Comparison of ENCODE assay signal across 15 cellular contexts in genomic region chr11:2474059-2474901, GRCh38. TPM values are rescaled to one million over a fixed set of nuclear protein-coding genes. Genes with fewer than 3 reads are reported as not detected.
DNase-seq lines count a peak whose midpoint lies in the region; TF ChIP-seq lines count a peak whose summit lies in the region.
"Had no signal": no experiment of that assay in that cellular context is flagged by ENCODE, and none has a peak within 500 bp of the region (broad histone marks: within the 10 kb centered on the region; RNA-seq: fewer than 3 reads in every experiment).

No MANE protein-coding gene starts in this region.

- H3K4me3 ChIP-seq in osteoblast (ENCODE audit: insufficient read depth, low read length), result no peak overlapping the region
- H3K4me3 ChIP-seq in breast epithelium, result no peak overlapping the region
- no peak overlapping the region for H3K4me3 ChIP-seq in suprapubic skin
- H3K4me3 ChIP-seq: gastrocnemius medialis had no signal

- TF ChIP-seq CTCF in osteoblast (IDR thresholded peaks at IDR 0.05; ENCODE audit: extremely low read depth, low read depth, low read length), result no peak
- TF ChIP-seq CTCF in breast epithelium (IDR thresholded peaks at IDR 0.05), result no peak
- no peak for TF ChIP-seq CTCF in suprapubic skin (IDR thresholded peaks at IDR 0.05)

- TF ChIP-seq POLR2A in breast epithelium (IDR thresholded peaks at IDR 0.05) (no peak), suprapubic skin (IDR thresholded peaks at IDR 0.05) (no peak)

- H3K4me2 ChIP-seq in osteoblast (ENCODE audit: insufficient read depth, low read length), result no peak overlapping the region

- DNase-seq in H4 (ENCODE audit: low spot score) (peak; percentile 5), NCI-H524 treated with DMSO at 0.1 percent for 48 hours (lab: John Stamatoyannopoulos, UW) (peak; percentile 36), cardiac septum (ENCODE audit: low spot score) (peak; percentile 74), osteoblast (ENCODE audit: insufficient read length, low spot score, missing footprints) (peak; percentile 70), AG08396 (ENCODE audit: low spot score) (no peak), breast epithelium (ENCODE audit: low spot score in 2 of 2) (no peak), suprapubic skin (ENCODE audit: low spot score in 2 of 2) (no peak)
- no peak for DNase-seq in stimulated activated CD4-positive, alpha-beta T cell treated with anti-CD3 and anti-CD28 coated beads, Interleukin-15, amount 100 ng/mL, for 24 hours
- DNase-seq: activated CD4-positive, CD25-positive, alpha-beta regulatory T cell treated with anti-CD3 and anti-CD28 coated beads, Interleukin-2, amount 50 U/mL, for 72 hours; brain microvascular endothelial cell; CD4-positive, CD25-positive, alpha-beta regulatory T cell; gastrocnemius medialis; naive thymus-derived CD4-positive, alpha-beta T cell; NK-92 treated with Interleukin-12 subunit alpha and Interleukin-12 subunit beta, amount 100 ng/mL, for 24 hours had no signal

- H3K27ac ChIP-seq in osteoblast (ENCODE audit: low read depth, low read length) (no peak overlapping the region), breast epithelium (no peak overlapping the region), suprapubic skin (no peak overlapping the region)
- H3K27ac ChIP-seq: brain microvascular endothelial cell, gastrocnemius medialis had no signal

- H3K27me3 ChIP-seq in osteoblast (ENCODE audit: insufficient read depth, low read length) (peaks cover 25% of the 10 kb centered on the region), breast epithelium (no peaks in the 10 kb centered on the region), suprapubic skin (peaks cover 7% of the 10 kb centered on the region)
- H3K27me3 ChIP-seq: brain microvascular endothelial cell had no signal

- intact Hi-C loops in cardiac septum (cut with DNase I), result no loop called here
- intact Hi-C loops in breast epithelium (cut with DNase I; ENCODE audit: low total_unique reads), result no loop called here

- WGBS in suprapubic skin, result 65% methylated on average over 8 of the region's 19 CpGs

- H3K36me3 ChIP-seq in osteoblast (ENCODE audit: insufficient read depth, low read length), result no peaks in the 10 kb centered on the region
- H3K36me3 ChIP-seq in breast epithelium, result no peaks in the 10 kb centered on the region
- no peaks in the 10 kb centered on the region for H3K36me3 ChIP-seq in suprapubic skin
- H3K36me3 ChIP-seq: brain microvascular endothelial cell, gastrocnemius medialis had no signal

- H3K4me1 ChIP-seq in osteoblast (ENCODE audit: insufficient read depth, low read length) (no peaks in the 10 kb centered on the region), breast epithelium (no peaks in the 10 kb centered on the region), suprapubic skin (no peaks in the 10 kb centered on the region)
- H3K4me1 ChIP-seq: gastrocnemius medialis had no signal

- H4K20me1 ChIP-seq in osteoblast (ENCODE audit: insufficient read depth, low read length), result no peaks in the 10 kb centered on the region

- H3K9me3 ChIP-seq in osteoblast (ENCODE audit: low read depth, low read length) (no peaks in the 10 kb centered on the region), breast epithelium (peaks cover 4 to 6% of the 10 kb centered on the region in 2 donors), suprapubic skin (no peaks in the 10 kb centered on the region)
- H3K9me3 ChIP-seq: gastrocnemius medialis had no signal

- no peak overlapping the region for H2AFZ ChIP-seq in osteoblast (ENCODE audit: low read length)

- H3K79me2 ChIP-seq in osteoblast (ENCODE audit: insufficient read depth, low read length), result no peaks in the 10 kb centered on the region

- no peak for TF ChIP-seq EP300 in suprapubic skin (IDR thresholded peaks at IDR 0.05)

RNA-seq across cellular contexts. Expression of gene KCNQ1, which starts 29.5 kb away (rescaled TPM):
- 0.04 TPM in 1 of 2 replicates, not detected in the other for total RNA-seq in H4 (2014; rRNA removed; shearing (Covaris generic))
- total RNA-seq in cardiac septum, result 43.0 TPM
- not detected in 2 replicates for total RNA-seq in osteoblast
- 1 to 10 TPM; 3.6 to 6.2 (median 5.1) TPM for total RNA-seq in breast epithelium
- 1 to 10 TPM in 2 of 4 donors, under 1 TPM in 2; 0.89 to 2.2 (median 1.3) TPM for total RNA-seq in suprapubic skin

RNA-seq across cellular contexts. Expression of gene TRPM5, which starts 30.0 kb away (rescaled TPM):
- total RNA-seq in H4 (2014; rRNA removed; shearing (Covaris generic)), result not detected in 2 replicates
- total RNA-seq in cardiac septum (not detected), osteoblast (under 0.01 TPM in 1 of 2 replicates, not detected in the other), breast epithelium (not detected), suprapubic skin (under 1 TPM in 1 of 4 donors, not detected in 3; 0.29 TPM)
- total RNA-seq: gastrocnemius medialis, sciatic nerve had no signal

Comparison
In these comparisons a context has a peak if more than half of its experiments do, and no peak if none do; other contexts are left out.
1. DNase-seq: peak in H4 (single experiment), NCI-H524 treated with DMSO at 0.1 percent for 48 hours (single experiment), cardiac septum (single experiment) and osteoblast (single experiment); none in AG08396 (single experiment), breast epithelium (0 of 2), stimulated activated CD4-positive, alpha-beta T cell treated with anti-CD3 and anti-CD28 coated beads, Interleukin-15, amount 100 ng/mL, for 24 hours (single experiment) and suprapubic skin (0 of 2).